26 cellular contexts compared by ENCODE assay signal in genomic region chr2:51693640-51694039, GRCh38.
"Had no signal": no experiment of that assay in that cellular context is flagged by ENCODE, and none has a peak within 500 bp of the region (broad histone marks: within the 10 kb centered on the region; RNA-seq: fewer than 3 reads in every experiment).

No MANE protein-coding gene starts in this region.

- H3K9me3 ChIP-seq: ascending aorta, esophagus squamous epithelium, gastrocnemius medialis, heart left ventricle had no signal

- ATAC-seq: activated CD4-positive, CD25-positive, alpha-beta regulatory T cell treated with anti-CD3 and anti-CD28 coated beads, Interleukin-2, amount 50 U/mL, for 24 hours; activated CD8-positive, alpha-beta T cell treated with anti-CD3 and anti-CD28 coated beads for 36 hours; activated naive CD8-positive, alpha-beta T cell treated with anti-CD3 and anti-CD28 coated beads, Interleukin-2, amount 50 U/mL, for 24 hours; foreskin keratinocyte; gastrocnemius medialis; heart left ventricle; T-helper 17 cell had no signal

- H3K4me3 ChIP-seq: ascending aorta, esophagus squamous epithelium, gastrocnemius medialis, heart left ventricle had no signal

- H3K27ac ChIP-seq: ascending aorta, epithelial cell of prostate, esophagus squamous epithelium, foreskin keratinocyte, gastrocnemius medialis, heart left ventricle, WERI-Rb-1 had no signal

- H3K4me1 ChIP-seq: ascending aorta, esophagus squamous epithelium, foreskin keratinocyte, gastrocnemius medialis, heart left ventricle had no signal

- H3K27me3 ChIP-seq: ascending aorta, esophagus squamous epithelium, foreskin keratinocyte, gastrocnemius medialis, heart left ventricle had no signal

- H3K36me3 ChIP-seq: ascending aorta, esophagus squamous epithelium, gastrocnemius medialis, heart left ventricle, WERI-Rb-1 had no signal

- DNase-seq: activated B cell treated with CpG ODN at 0.5 μM for 24 hours; activated CD4-positive, alpha-beta T cell treated with anti-CD3 and anti-CD28 coated beads for 48 hours; activated CD4-positive, alpha-beta T cell treated with anti-CD3 and anti-CD28 coated beads, Interleukin-2, amount 50 U/mL, for 1 hour; activated CD4-positive, alpha-beta T cell treated with anti-CD3 and anti-CD28 coated beads, Interleukin-2, amount 50 U/mL, for 48 hours; activated CD8-positive, alpha-beta memory T cell treated with anti-CD3 and anti-CD28 coated beads for 24 hours; activated CD8-positive, alpha-beta T cell treated with anti-CD3 and anti-CD28 coated beads for 36 hours; activated effector memory CD4-positive, alpha-beta T cell treated with anti-CD3 and anti-CD28 coated beads, Interleukin-2, amount 50 U/mL, for 16 hours; activated naive CD4-positive, alpha-beta T cell treated with anti-CD3 and anti-CD28 coated beads for 36 hours; activated naive CD8-positive, alpha-beta T cell treated with anti-CD3 and anti-CD28 coated beads for 36 hours; activated naive CD8-positive, alpha-beta T cell treated with anti-CD3 and anti-CD28 coated beads, Interleukin-2, amount 50 U/mL, for 24 hours; activated T-cell treated with anti-CD3 and anti-CD28 coated beads, Interleukin-2, amount 50 U/mL, for 1 hour; activated T-cell treated with anti-CD3 and anti-CD28 coated beads, Interleukin-2, amount 50 U/mL, for 48 hours; cortex of kidney; effector CD8-positive, alpha-beta T cell; esophagus squamous epithelium; foreskin keratinocyte; gastrocnemius medialis; glutamatergic neuron; heart left ventricle; T-helper 1 cell; T-helper 17 cell; T1000; WERI-Rb-1 had no signal
